ENCODE assay signal across 7 cellular contexts in the genomic region with DNA sequence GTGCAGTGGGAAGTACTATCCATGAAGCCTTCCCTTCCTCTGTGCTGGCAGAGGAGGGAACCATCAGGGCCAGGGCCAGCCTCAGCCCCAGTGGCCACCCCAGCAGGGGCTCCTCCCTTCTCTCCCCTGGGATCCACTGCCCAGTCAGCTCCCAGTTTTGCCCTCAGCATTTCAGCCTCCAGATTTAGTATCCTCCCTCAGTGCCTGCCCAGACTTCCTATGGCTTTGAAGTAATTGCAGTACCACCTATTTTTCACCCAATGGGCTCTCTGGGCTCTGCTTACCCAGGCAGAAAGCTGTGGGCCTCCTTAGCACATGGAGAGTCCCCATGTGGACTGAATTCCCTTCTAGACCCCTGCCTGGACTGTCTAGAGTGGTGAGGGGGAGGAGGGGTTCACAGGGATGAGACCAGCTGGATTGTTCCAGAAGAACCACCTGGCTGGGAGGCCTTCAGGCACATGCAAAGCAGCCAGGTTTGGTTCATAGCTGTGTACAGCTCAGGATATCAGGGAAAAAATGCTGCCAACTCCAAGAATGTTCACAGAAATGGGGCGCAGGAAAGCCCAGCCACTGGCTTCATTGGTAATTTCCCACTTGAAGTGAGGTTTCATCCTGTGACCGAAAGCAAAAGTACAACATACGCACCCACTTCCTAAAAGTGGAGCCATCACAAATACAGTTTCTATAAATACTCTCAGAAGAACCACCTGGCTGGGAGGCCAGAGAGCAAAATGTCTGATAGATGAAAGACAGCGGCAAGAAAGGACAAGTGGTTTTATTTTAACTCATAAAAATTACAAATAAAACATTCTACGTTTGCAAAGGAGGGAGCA. TPM values are rescaled to one million over a fixed set of nuclear protein-coding genes. Genes with fewer than 3 reads are reported as not detected.
DNase-seq lines count a peak whose midpoint lies in the region; ATAC-seq lines count a peak whose summit lies in the region.

No MANE protein-coding gene starts in this region.

- no peak overlapping the region for H3K23ac ChIP-seq in mesendoderm (ENCODE audit: low read length)

- peak overlapping the region; percentile 93 for H3K27ac Mint-ChIP-seq in T-helper 17 cell

- H3K4me1 ChIP-seq in mesendoderm (ENCODE audit: control insufficient read depth, low read depth, low read length), result no peaks in the 10 kb centered on the region

- H3K27me3 Mint-ChIP-seq in T-helper 17 cell, result peaks cover 21% of the 10 kb centered on the region

- H3K79me1 ChIP-seq in mesendoderm (ENCODE audit: low read length), result no peaks in the 10 kb centered on the region

- no peak overlapping the region for H3K4ac ChIP-seq in mesendoderm (ENCODE audit: low read depth, low read length)

- no peaks in the 10 kb centered on the region for H3K9me3 ChIP-seq in T-helper 17 cell (ENCODE audit: control insufficient read depth, low read length, poor library complexity, severe bottlenecking)

- DNase-seq in T-helper 17 cell (no peak), mesendoderm (no peak), T1000 (lab: John Stamatoyannopoulos, UW) (no peak), NCI-H748 (lab: John Stamatoyannopoulos, UW; ENCODE audit: unreplicated experiment) (no peak), NCI-H226 (no peak)

- no peak overlapping the region for H3K18ac ChIP-seq in mesendoderm (ENCODE audit: low read length)

- no peak overlapping the region for H3K4me3 ChIP-seq in mesendoderm (ENCODE audit: low read length)

- no peak overlapping the region for H4K8ac ChIP-seq in mesendoderm (ENCODE audit: low read depth, low read length)

- peaks cover 3% of the 10 kb centered on the region for H3K36me3 Mint-ChIP-seq in T-helper 17 cell (ENCODE audit: low read depth)

- H3K27me3 ChIP-seq in mesendoderm (ENCODE audit: insufficient read depth, low read length, poor library complexity), result no peaks in the 10 kb centered on the region

- peak overlapping the region; percentile 7 for H3K56ac ChIP-seq in mesendoderm (ENCODE audit: low read length)

- no peak overlapping the region for H3K27ac ChIP-seq in mesendoderm (ENCODE audit: low read depth, low read length)

- H2BK15ac ChIP-seq in mesendoderm (replicated peaks; ENCODE audit: low read depth), result no peak overlapping the region

- H3K36me3 ChIP-seq in mesendoderm (ENCODE audit: control insufficient read depth, insufficient read depth, low read length), result no peaks in the 10 kb centered on the region

- no peak overlapping the region for H4K5ac ChIP-seq in mesendoderm (ENCODE audit: low read length)

- H2BK120ac ChIP-seq in mesendoderm (ENCODE audit: low read depth, low read length), result no peak overlapping the region

- no peak overlapping the region for H3K4me2 ChIP-seq in mesendoderm (ENCODE audit: low read length)

- peak; percentile 66 for ATAC-seq in GM19043 (IDR thresholded peaks at IDR 0.05; ENCODE audit: low read depth, unreplicated experiment)
- peak; percentile 56 for ATAC-seq in HG02870 (IDR thresholded peaks at IDR 0.05; ENCODE audit: unreplicated experiment)
- peak; percentile 83 for ATAC-seq in T-helper 17 cell

- no peak overlapping the region for H2BK5ac ChIP-seq in mesendoderm (ENCODE audit: low read length)

- H2AK5ac ChIP-seq in mesendoderm (ENCODE audit: low read length), result no peak overlapping the region

- no peaks in the 10 kb centered on the region for H3K79me2 ChIP-seq in mesendoderm (ENCODE audit: control insufficient read depth, insufficient read depth, low read length)

- H3K4me1 Mint-ChIP-seq in T-helper 17 cell, result peaks cover 18% of the 10 kb centered on the region

- WGBS in mesendoderm (ENCODE audit: extremely low coverage, insufficient coverage, low lambda C conversion rate), result no CpG with 5 or more reads among the region's 5 CpGs

- peak overlapping the region; percentile 73 for H3K4me3 Mint-ChIP-seq in T-helper 17 cell

- no peak overlapping the region for H3K9ac ChIP-seq in mesendoderm (ENCODE audit: low read length)

RNA-seq across cellular contexts. Expression of a gene that starts 15.2 kb away (rescaled TPM):
- 100 to 1,000 TPM; 225 to 255 TPM for total RNA-seq in T-helper 17 cell
- polyA plus RNA-seq in mesendoderm (2013, experiment 1 of 2), result 23.1 TPM
- 23.7 TPM for polyA plus RNA-seq in mesendoderm (2013, experiment 2 of 2)

RNA-seq across cellular contexts. Expression of a gene that starts 45.0 kb away (rescaled TPM):
- 1 to 10 TPM in 1 of 2 donors, not detected in 1; 2.3 TPM for total RNA-seq in T-helper 17 cell
- polyA plus RNA-seq in mesendoderm (2013, experiment 1 of 2), result not detected
- polyA plus RNA-seq in mesendoderm (2013, experiment 2 of 2), result not detected

RNA-seq across cellular contexts. Expression of a gene that starts 51.8 kb away (rescaled TPM):
- total RNA-seq in T-helper 17 cell, result not detected
- polyA plus RNA-seq in mesendoderm (2013, experiment 1 of 2), result 0.04 TPM
- polyA plus RNA-seq in mesendoderm (2013, experiment 2 of 2), result 0.01 TPM
